Comparison of ENCODE assay signal across 8 cellular contexts in genomic region chr22:17213976-17214375, GRCh38. TPM values are rescaled to one million over a fixed set of nuclear protein-coding genes. Genes with fewer than 3 reads are reported as not detected.
A peak's percentile ranks its signal among the peaks of the same experiment; 100 is the strongest.
DNase-seq lines count a peak whose midpoint lies in the region; ATAC-seq and TF ChIP-seq lines count a peak whose summit lies in the region.

No MANE protein-coding gene starts in this region.

- no peak for ATAC-seq in HG03460 (IDR thresholded peaks at IDR 0.05; ENCODE audit: unreplicated experiment)

- no peaks in the 10 kb centered on the region for H3K36me3 Mint-ChIP-seq in nephron progenitor cell (ENCODE audit: low read depth)

- H3K27me3 ChIP-seq in H7 (ENCODE audit: control insufficient read depth, insufficient read depth, low read length), result no peaks in the 10 kb centered on the region

- TF ChIP-seq CTCF in nephron progenitor cell (IDR thresholded peaks at IDR 0.05), result peak; percentile 39

- no peaks in the 10 kb centered on the region for H3K36me3 ChIP-seq in H7 (replicated peaks; ENCODE audit: control insufficient read depth, insufficient read depth, low read length)

- H3K4me3 ChIP-seq in H7 (ENCODE audit: insufficient read depth, low read depth, low read length), result no peak overlapping the region

- no peak overlapping the region for H3K4me3 Mint-ChIP-seq in nephron progenitor cell

- peaks cover 9% of the 10 kb centered on the region for H3K27me3 Mint-ChIP-seq in nephron progenitor cell (ENCODE audit: low read depth, poor library complexity)

- DNase-seq in A172 (ENCODE audit: low spot score), result peak; percentile 4
- DNase-seq in H7, result peak; percentile 72
- DNase-seq in UCSD-AML1 (lab: John Stamatoyannopoulos, UW; ENCODE audit: unreplicated experiment), result peak; percentile 42
- peak; percentile 73 for DNase-seq in dermis blood vessel endothelial cell
- peak; percentile 41 for DNase-seq in nephron progenitor cell
- DNase-seq in GF-D8 (lab: John Stamatoyannopoulos, UW), result no peak
- DNase-seq in LoVo (ENCODE audit: low spot score), result no peak

- H3K4me1 Mint-ChIP-seq in nephron progenitor cell, result peaks cover 19% of the 10 kb centered on the region

- H3K9me3 Mint-ChIP-seq in nephron progenitor cell, result no peaks in the 10 kb centered on the region

- H3K27ac Mint-ChIP-seq in nephron progenitor cell, result no peak overlapping the region

RNA-seq across cellular contexts. Expression of gene ADA2, which starts 5.3 kb away (rescaled TPM):
- total RNA-seq in A172 (2014; rRNA removed; shearing (Covaris generic)), result not detected in 2 replicates
- 29.1 and 36.0 TPM in 2 replicates for total RNA-seq in H7 (2014; rRNA removed; shearing (Covaris generic))
- 5.3 and 8.9 TPM in 2 replicates for total RNA-seq in dermis blood vessel endothelial cell

RNA-seq across cellular contexts. Expression of gene HDHD5, which starts 54.9 kb away (rescaled TPM):
- 24.7 and 29.2 TPM in 2 replicates for total RNA-seq in A172 (2014; rRNA removed; shearing (Covaris generic))
- 127 and 142 TPM in 2 replicates for total RNA-seq in H7 (2014; rRNA removed; shearing (Covaris generic))
- 39.2 and 40.2 TPM in 2 replicates for total RNA-seq in dermis blood vessel endothelial cell

Comparison
In these comparisons a context has a peak if more than half of its experiments do, and no peak if none do; other contexts are left out.
1. DNase-seq: peak in A172 (single experiment), H7 (single experiment), UCSD-AML1 (single experiment), dermis blood vessel endothelial cell (single experiment) and nephron progenitor cell (single experiment); none in GF-D8 (single experiment) and LoVo (single experiment).